In genomic region chr5:134245101-134245604, GRCh38 we compare ENCODE assay signal across 1 cellular context.
TF ChIP-seq lines count a peak whose summit lies in the region.

No MANE protein-coding gene starts in this region.

TF ChIP-seq in K562, 482 proteins besides CTCF, POLR2A, EP300 and RAD21 (continued from another document and continues in another):
- TF ChIP-seq ZNF592 (IDR thresholded peaks at IDR 0.05) = peak; percentile 40; the same call in 1 of the 2 replicates
- TF ChIP-seq ARID2 (IDR thresholded peaks at IDR 0.05) = no peak
- TF ChIP-seq CREM (IDR thresholded peaks at IDR 0.05; ENCODE audit: low read depth) = no peak
- TF ChIP-seq ZNF143 (CRISPR knock-in tag; IDR thresholded peaks at IDR 0.05) = no peak
- no peak for TF ChIP-seq CSDE1 (IDR thresholded peaks at IDR 0.05)
- no peak for TF ChIP-seq ZBTB5 (IDR thresholded peaks at IDR 0.05)
- no peak for TF ChIP-seq NFRKB (IDR thresholded peaks at IDR 0.05; ENCODE audit: low read depth)
- TF ChIP-seq CCNT2 (IDR thresholded peaks at IDR 0.05; ENCODE audit: borderline replicate concordance, extremely low read depth, insufficient read length, low read depth, low read length) = no peak
- TF ChIP-seq CEBPG (CRISPR knock-in tag; IDR thresholded peaks at IDR 0.05) = no peak
- TF ChIP-seq CEBPG (tag; conservative IDR thresholded peaks at IDR 0.05 in 1 of 2, IDR thresholded peaks at IDR 0.05 in 1 of 2) = no peak
- no peak for TF ChIP-seq RBM25 (IDR thresholded peaks at IDR 0.05; ENCODE audit: low read depth, low read length, severe bottlenecking)
- TF ChIP-seq BDP1 (IDR thresholded peaks at IDR 0.05; ENCODE audit: insufficient read depth, insufficient read length) = no peak
- no peak for TF ChIP-seq POU5F1 (IDR thresholded peaks at IDR 0.05; ENCODE audit: borderline replicate concordance, low read depth, low read length, partially characterized antibody)
- TF ChIP-seq ETV1 (tag; conservative IDR thresholded peaks at IDR 0.05; ENCODE audit: low read depth) = peak; percentile 39
- no peak for TF ChIP-seq ZNF586 (CRISPR knock-in tag; conservative IDR thresholded peaks at IDR 0.05)
- TF ChIP-seq ZNF75A (CRISPR knock-in tag; IDR thresholded peaks at IDR 0.05) = no peak
- TF ChIP-seq XRCC5 (IDR thresholded peaks at IDR 0.05; ENCODE audit: low read depth, low read length) = no peak
- TF ChIP-seq ETV6 (IDR thresholded peaks at IDR 0.05; ENCODE audit: borderline replicate concordance in 1 of 2, low read depth in 2 of 2, low read length in 1 of 2) = no peak
- no peak for TF ChIP-seq ETV6 (CRISPR knock-in tag; IDR thresholded peaks at IDR 0.05; ENCODE audit: borderline replicate concordance)
- TF ChIP-seq SIRT6 (IDR thresholded peaks at IDR 0.05; ENCODE audit: low read depth, low read length) = no peak
- TF ChIP-seq XRCC4 (IDR thresholded peaks at IDR 0.05; ENCODE audit: extremely low read depth, insufficient read depth, insufficient read length) = no peak
- no peak for TF ChIP-seq C11orf30 (IDR thresholded peaks at IDR 0.05; ENCODE audit: low read depth)
- no peak for TF ChIP-seq ZNF174 (CRISPR knock-in tag; IDR thresholded peaks at IDR 0.05)
- no peak for TF ChIP-seq MEF2D (tag; conservative IDR thresholded peaks at IDR 0.05; ENCODE audit: low read depth)
- no peak for TF ChIP-seq PREB (CRISPR knock-in tag; IDR thresholded peaks at IDR 0.05)
- TF ChIP-seq BCL6 (CRISPR knock-in tag; IDR thresholded peaks at IDR 0.05) = 0 out of 2 replicates have a peak, but pooled peaks have one; percentile 36
- TF ChIP-seq ARHGAP35 (IDR thresholded peaks at IDR 0.05; ENCODE audit: partially characterized antibody) = no peak
- no peak for TF ChIP-seq POLR3A (IDR thresholded peaks at IDR 0.05; ENCODE audit: borderline replicate concordance, extremely low read depth, insufficient read depth, insufficient read length)
- no peak for TF ChIP-seq ZNF583 (CRISPR knock-in tag; IDR thresholded peaks at IDR 0.05)
- TF ChIP-seq RBM14 (IDR thresholded peaks at IDR 0.05; ENCODE audit: borderline replicate concordance, insufficient read depth, low read depth, low read length) = no peak
- TF ChIP-seq ZBTB11 (CRISPR knock-in tag; IDR thresholded peaks at IDR 0.05) = no peak
- TF ChIP-seq KLF16 (IDR thresholded peaks at IDR 0.05) = 0 out of 2 replicates have a peak, but pooled peaks have one; percentile 13
- no peak for TF ChIP-seq NFIC (IDR thresholded peaks at IDR 0.05)
- TF ChIP-seq MLX (CRISPR knock-in tag; conservative IDR thresholded peaks at IDR 0.05) = no peak
- no peak for TF ChIP-seq RFX5 (IDR thresholded peaks at IDR 0.05; ENCODE audit: low read depth, low read length)
- no peak for TF ChIP-seq GATAD2A (IDR thresholded peaks at IDR 0.05)
- TF ChIP-seq NR1H2 (CRISPR knock-in tag; IDR thresholded peaks at IDR 0.05) = no peak
- no peak for TF ChIP-seq ZBTB40 (IDR thresholded peaks at IDR 0.05)
- no peak for TF ChIP-seq ZBTB40 (CRISPR knock-in tag; IDR thresholded peaks at IDR 0.05)
- no peak for TF ChIP-seq SIN3B (IDR thresholded peaks at IDR 0.05; ENCODE audit: low read depth)
- no peak for TF ChIP-seq RNF219 (CRISPR knock-in tag; IDR thresholded peaks at IDR 0.05)
